In the genomic region with DNA sequence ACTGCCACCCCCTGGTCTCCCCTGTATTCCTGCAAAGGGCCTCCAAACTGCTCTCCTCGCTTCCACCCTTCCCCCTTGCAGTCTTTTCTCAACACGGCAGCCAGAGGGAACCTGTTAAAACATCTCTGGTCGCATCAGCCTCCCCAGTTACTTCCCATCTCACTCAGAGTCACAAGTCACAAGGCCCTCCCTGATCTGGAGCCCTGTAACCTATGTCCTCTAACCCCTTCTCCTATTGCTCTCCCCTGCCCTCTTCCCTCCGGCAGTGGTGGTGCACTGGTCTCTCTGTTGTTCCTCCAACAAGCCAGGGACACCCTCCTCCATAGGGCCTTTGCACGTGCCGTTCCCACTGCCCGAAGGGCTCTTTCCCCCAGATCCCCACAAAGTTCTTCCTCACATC, we compare ENCODE assay signal across 13 cellular contexts.
DNase-seq lines count a peak whose midpoint lies in the region; ATAC-seq and TF ChIP-seq lines count a peak whose summit lies in the region.
"Had no signal": no experiment of that assay in that cellular context is flagged by ENCODE, and none has a peak within 500 bp of the region (broad histone marks: within the 10 kb centered on the region; RNA-seq: fewer than 3 reads in every experiment).

No MANE protein-coding gene starts in this region.

- DNase-seq in CD8-positive, alpha-beta memory T cell: no peak
- DNase-seq in UCSD-AML1 (lab: John Stamatoyannopoulos, UW; ENCODE audit: unreplicated experiment) (peak; percentile 47), right lobe of liver (no peak), amniotic stem cell (lab: John Stamatoyannopoulos, UW) (no peak), islet precursor cell (no peak), thyroid gland (no peak)
- DNase-seq: activated effector memory CD4-positive, alpha-beta T cell treated with Interleukin-2 at 50 U/mL for 16 hours; left ventricle myocardium inferior; NCI-H526 treated with DMSO at 0.1 percent for 48 hours; stimulated activated CD4-positive, alpha-beta T cell treated with anti-CD3 and anti-CD28 coated beads, Interleukin-4, amount 100 ng/mL, for 24 hours had no signal

- H3K4me3 Mint-ChIP-seq in CD8-positive, alpha-beta memory T cell: peak overlapping the region in 1 of 7 donors; percentile 24

- intact Hi-C loops in right lobe of liver (cut with DNase I): no loop called here
- intact Hi-C loops in thyroid gland (cut with DNase I): no loop called here

- H3K4me3 ChIP-seq in CD8-positive, alpha-beta memory T cell (ENCODE audit: low read length): no peak overlapping the region
- H3K4me3 ChIP-seq in HEK293 (ENCODE audit: low read depth, low read length) (no peak overlapping the region), right lobe of liver (no peak overlapping the region), thyroid gland (replicated peaks in 1 of 3) (no peak overlapping the region)
- H3K4me3 ChIP-seq: left ventricle myocardium inferior had no signal

- peaks cover 0 to 7% (median 0%) of the 10 kb centered on the region in 5 donors for H3K9me3 Mint-ChIP-seq in CD8-positive, alpha-beta memory T cell

- POLR2A ChIA-PET in CD8-positive, alpha-beta memory T cell (lab: Charles Lee): interaction anchor here (0.5 kb wide), 1 partner anchor 57 kb away, joined by 6 read pairs; no protein-coding TSS in a partner anchor
- POLR2A ChIA-PET in HEK293 (lab: Yijun Ruan, JAX): no interaction called here

- H3K4me1 Mint-ChIP-seq in CD8-positive, alpha-beta memory T cell: peaks cover 49 to 75% (median 68%) of the 10 kb centered on the region in 3 donors

- TF ChIP-seq POLR2A in right lobe of liver (IDR thresholded peaks at IDR 0.05) (no peak), thyroid gland (IDR thresholded peaks at IDR 0.05) (no peak)

- H3K27me3 ChIP-seq in CD8-positive, alpha-beta memory T cell (ENCODE audit: insufficient read depth, low read length, poor library complexity, severe bottlenecking): no peaks in the 10 kb centered on the region
- H3K27me3 ChIP-seq in right lobe of liver (no peaks in the 10 kb centered on the region), thyroid gland (no peaks in the 10 kb centered on the region)

- H3K9me3 ChIP-seq in CD8-positive, alpha-beta memory T cell (ENCODE audit: low read length): no peaks in the 10 kb centered on the region
- H3K9me3 ChIP-seq in HEK293 (ENCODE audit: control insufficient read depth, insufficient read depth, low read depth, low read length): no peaks in the 10 kb centered on the region
- H3K9me3 ChIP-seq in right lobe of liver: no peaks in the 10 kb centered on the region
- no peaks in the 10 kb centered on the region for H3K9me3 ChIP-seq in thyroid gland

- WGBS in right lobe of liver (ENCODE audit: insufficient coverage, low coverage, low lambda C conversion rate, missing lambda C conversion rate): 62% methylated on average over 7 of the region's 7 CpGs
- WGBS in thyroid gland, 2 donors: 79 to 85% methylated on average over 7 of the region's 7 CpGs

- peak overlapping the region in 7 of 8 donors; percentile 47 to 85 (median 68) for H3K27ac Mint-ChIP-seq in CD8-positive, alpha-beta memory T cell
- H3K27ac Mint-ChIP-seq: progenitor cell of endocrine pancreas had no signal

- CTCF ChIA-PET in CD8-positive, alpha-beta memory T cell (lab: Charles Lee): interaction anchor here (1.1 kb wide), 1 partner anchor 10 kb away, joined by 3 read pairs; no protein-coding TSS in a partner anchor
- CTCF ChIA-PET in HEK293 (lab: Yijun Ruan, JAX): no interaction called here

- no peaks in the 10 kb centered on the region for H3K36me3 ChIP-seq in CD8-positive, alpha-beta memory T cell (ENCODE audit: insufficient read depth, low read length)
- H3K36me3 ChIP-seq in HEK293 (ENCODE audit: control insufficient read depth in 2 of 2, insufficient read depth in 1 of 2, low read length in 2 of 2) (no peaks in the 10 kb centered on the region; a peak in 1 of 3 replicates), right lobe of liver (no peaks in the 10 kb centered on the region), thyroid gland (no peaks in the 10 kb centered on the region)
- H3K36me3 ChIP-seq: left ventricle myocardium inferior had no signal

- ATAC-seq in right lobe of liver (peak in 3 of 4 donors; percentile 55 to 71 (median 66)), HG03342 (IDR thresholded peaks at IDR 0.05; ENCODE audit: unreplicated experiment) (no peak)

- H3K4me1 ChIP-seq in CD8-positive, alpha-beta memory T cell (ENCODE audit: insufficient read depth, low read length): peaks cover 28% of the 10 kb centered on the region
- H3K4me1 ChIP-seq in HEK293 (ENCODE audit: control insufficient read depth, insufficient read depth, low read length) (no peaks in the 10 kb centered on the region), right lobe of liver (no peaks in the 10 kb centered on the region), thyroid gland (no peaks in the 10 kb centered on the region)

- H3K27me3 Mint-ChIP-seq in CD8-positive, alpha-beta memory T cell: no peaks in the 10 kb centered on the region
- H3K27me3 Mint-ChIP-seq: progenitor cell of endocrine pancreas had no signal

- no peak overlapping the region for H3K27ac ChIP-seq in CD8-positive, alpha-beta memory T cell (ENCODE audit: low read depth, low read length)
- H3K27ac ChIP-seq in HEK293 (ENCODE audit: extremely low read depth, low read depth, low read length) (no peak overlapping the region), right lobe of liver (no peak overlapping the region), thyroid gland (no peak overlapping the region)
- H3K27ac ChIP-seq: left ventricle myocardium inferior had no signal

- TF ChIP-seq CTCF in HEK293 (tag by site-specific recombination; IDR thresholded peaks at IDR 0.05): no peak
- TF ChIP-seq CTCF in right lobe of liver (IDR thresholded peaks at IDR 0.05): no peak
- no peak for TF ChIP-seq CTCF in thyroid gland (IDR thresholded peaks at IDR 0.05)

- peaks cover 0 to 4% (median 0%) of the 10 kb centered on the region in 3 donors for H3K36me3 Mint-ChIP-seq in CD8-positive, alpha-beta memory T cell

TF ChIP-seq in HEK293, 187 proteins besides CTCF, POLR2A, EP300 and RAD21:
- TF ChIP-seq HOXA7 (CRISPR knock-in tag; IDR thresholded peaks at IDR 0.05; ENCODE audit: borderline replicate concordance) (no peak), ZNF623 (tag by site-specific recombination; IDR thresholded peaks at IDR 0.05) (peak; percentile 37; the same call in 1 of the 2 replicates)
- TF ChIP-seq, protein P1, sequence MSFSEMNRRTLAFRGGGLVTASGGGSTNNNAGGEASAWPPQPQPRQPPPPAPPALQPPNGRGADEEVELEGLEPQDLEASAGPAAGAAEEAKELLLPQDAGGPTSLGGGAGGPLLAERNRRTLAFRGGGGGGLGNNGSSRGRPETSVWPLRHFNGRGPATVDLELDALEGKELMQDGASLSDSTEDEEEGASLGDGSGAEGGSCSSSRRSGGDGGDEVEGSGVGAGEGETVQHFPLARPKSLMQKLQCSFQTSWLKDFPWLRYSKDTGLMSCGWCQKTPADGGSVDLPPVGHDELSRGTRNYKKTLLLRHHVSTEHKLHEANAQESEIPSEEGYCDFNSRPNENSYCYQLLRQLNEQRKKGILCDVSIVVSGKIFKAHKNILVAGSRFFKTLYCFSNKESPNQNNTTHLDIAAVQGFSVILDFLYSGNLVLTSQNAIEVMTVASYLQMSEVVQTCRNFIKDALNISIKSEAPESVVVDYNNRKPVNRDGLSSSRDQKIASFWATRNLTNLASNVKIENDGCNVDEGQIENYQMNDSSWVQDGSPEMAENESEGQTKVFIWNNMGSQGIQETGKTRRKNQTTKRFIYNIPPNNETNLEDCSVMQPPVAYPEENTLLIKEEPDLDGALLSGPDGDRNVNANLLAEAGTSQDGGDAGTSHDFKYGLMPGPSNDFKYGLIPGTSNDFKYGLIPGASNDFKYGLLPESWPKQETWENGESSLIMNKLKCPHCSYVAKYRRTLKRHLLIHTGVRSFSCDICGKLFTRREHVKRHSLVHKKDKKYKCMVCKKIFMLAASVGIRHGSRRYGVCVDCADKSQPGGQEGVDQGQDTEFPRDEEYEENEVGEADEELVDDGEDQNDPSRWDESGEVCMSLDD (tag by site-specific recombination; IDR thresholded peaks at IDR 0.05): no peak
